ENCODE assay signal across 8 cellular contexts in the genomic region with DNA sequence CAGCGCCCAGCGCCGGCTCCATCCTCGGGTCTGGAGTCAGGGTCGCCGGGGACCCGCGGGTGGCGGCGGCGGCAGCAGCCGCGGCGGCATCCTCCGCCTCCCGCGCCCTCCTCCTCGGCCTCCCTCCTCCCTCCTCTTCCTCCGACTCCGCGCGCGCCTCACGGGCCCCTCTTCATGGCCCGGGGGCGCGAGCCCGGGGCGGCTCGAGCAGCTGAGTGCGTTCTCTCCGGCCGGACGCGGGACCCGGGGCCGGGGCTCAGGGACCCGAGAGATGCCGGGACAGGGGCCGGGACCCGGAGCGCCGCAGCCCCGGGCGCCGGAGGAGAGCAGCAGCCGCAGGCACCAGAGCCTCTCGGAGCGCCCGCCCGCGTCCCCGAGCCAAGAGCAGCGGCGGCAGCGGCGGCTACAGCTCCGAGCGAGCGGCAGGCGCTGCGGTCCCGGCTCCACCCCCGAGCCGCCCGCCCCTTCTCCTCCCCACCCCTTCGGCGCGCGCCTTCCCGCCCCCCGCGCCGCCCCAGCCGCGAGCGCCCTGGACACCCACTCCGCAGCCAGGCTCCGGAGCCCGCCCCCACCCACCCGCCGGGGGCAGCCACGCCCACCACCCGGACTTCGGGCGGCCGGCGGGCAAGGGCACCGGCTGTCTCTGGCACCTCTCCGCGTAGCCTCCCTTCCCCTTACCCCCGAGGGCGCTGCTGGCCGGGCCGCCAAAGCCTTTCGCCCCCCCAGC. TPM values are rescaled to one million over a fixed set of nuclear protein-coding genes. Genes with fewer than 3 reads are reported as not detected.
A peak's percentile ranks its signal among the peaks of the same experiment; 100 is the strongest.
DNase-seq lines count a peak whose midpoint lies in the region; ATAC-seq and TF ChIP-seq lines count a peak whose summit lies in the region.

A gene with protein sequence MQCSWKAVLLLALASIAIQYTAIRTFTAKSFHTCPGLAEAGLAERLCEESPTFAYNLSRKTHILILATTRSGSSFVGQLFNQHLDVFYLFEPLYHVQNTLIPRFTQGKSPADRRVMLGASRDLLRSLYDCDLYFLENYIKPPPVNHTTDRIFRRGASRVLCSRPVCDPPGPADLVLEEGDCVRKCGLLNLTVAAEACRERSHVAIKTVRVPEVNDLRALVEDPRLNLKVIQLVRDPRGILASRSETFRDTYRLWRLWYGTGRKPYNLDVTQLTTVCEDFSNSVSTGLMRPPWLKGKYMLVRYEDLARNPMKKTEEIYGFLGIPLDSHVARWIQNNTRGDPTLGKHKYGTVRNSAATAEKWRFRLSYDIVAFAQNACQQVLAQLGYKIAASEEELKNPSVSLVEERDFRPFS (minus strand): TSS at position 417 of the 727 bp plus-strand sequence. CDS start 14,699 bp downstream, outside the sequence.

- H3K36me3 ChIP-seq in HEK293 (ENCODE audit: control insufficient read depth in 2 of 2, insufficient read depth in 1 of 2, low read length in 2 of 2) = no peaks in the 10 kb centered on the region

- peak within 1 kb of the TSS; percentile 55 for H3K4me3 Mint-ChIP-seq in activated CD4-positive, alpha-beta memory T cell treated with anti-CD3 and anti-CD28 coated beads, Interleukin-2, amount 10 ng/mL, durations not matched to agents 7 days and 5 days
- peak within 1 kb of the TSS; percentile 81 to 86 (median 86) for H3K4me3 Mint-ChIP-seq in nephron

- H3K27me3 Mint-ChIP-seq in activated CD4-positive, alpha-beta memory T cell treated with anti-CD3 and anti-CD28 coated beads, Interleukin-2, amount 10 ng/mL, durations not matched to agents 7 days and 5 days = peaks cover 61% of the 10 kb centered on the region
- H3K27me3 Mint-ChIP-seq in nephron (ENCODE audit: low read depth) = peaks cover 71% of the 10 kb centered on the region

- POLR2A ChIA-PET in HEK293 (lab: Yijun Ruan, JAX) = no interaction called here
- POLR2A ChIA-PET in activated CD4-positive, alpha-beta memory T cell treated with anti-CD3 and anti-CD28 coated beads, Interleukin-2, amount 10 ng/mL, durations not matched to agents 7 days and 5 days (lab: Charles Lee) = no interaction called here

- no peaks in the 10 kb centered on the region for H3K9me3 ChIP-seq in HEK293 (ENCODE audit: control insufficient read depth, insufficient read depth, low read depth, low read length)

- peak; percentile 56 for DNase-seq in Ammon's horn (ENCODE audit: low spot score)
- DNase-seq in activated CD4-positive, alpha-beta memory T cell treated with anti-CD3 and anti-CD28 coated beads, Interleukin-2, amount 10 ng/mL, durations not matched to agents 7 days and 5 days = no peak
- no peak for DNase-seq in foreskin keratinocyte
- no peak for DNase-seq in H4 (ENCODE audit: low spot score)
- no peak for DNase-seq in AML-193 (lab: John Stamatoyannopoulos, UW)

- TF ChIP-seq CTCF in HEK293 (tag by site-specific recombination; IDR thresholded peaks at IDR 0.05) = no peak
- no peak for TF ChIP-seq CTCF in foreskin keratinocyte (conservative IDR thresholded peaks at IDR 0.05)
- TF ChIP-seq CTCF in nephron (IDR thresholded peaks at IDR 0.05; ENCODE audit: unreplicated experiment in 3 of 3) = no peak

- peaks cover 2% of the 10 kb centered on the region for H3K4me1 Mint-ChIP-seq in activated CD4-positive, alpha-beta memory T cell treated with anti-CD3 and anti-CD28 coated beads, Interleukin-2, amount 10 ng/mL, durations not matched to agents 7 days and 5 days
- H3K4me1 Mint-ChIP-seq in nephron = peaks cover 52% of the 10 kb centered on the region

- H3K36me3 Mint-ChIP-seq in activated CD4-positive, alpha-beta memory T cell treated with anti-CD3 and anti-CD28 coated beads, Interleukin-2, amount 10 ng/mL, durations not matched to agents 7 days and 5 days (ENCODE audit: low read depth) = no peaks in the 10 kb centered on the region
- H3K36me3 Mint-ChIP-seq in nephron (ENCODE audit: low read depth) = no peaks in the 10 kb centered on the region

- ATAC-seq in foreskin keratinocyte = peak; percentile 35
- ATAC-seq in GM19463 (IDR thresholded peaks at IDR 0.05; ENCODE audit: unreplicated experiment) = no peak

- peak within 1 kb of the TSS; percentile 40 for H3K4me3 ChIP-seq in HEK293 (ENCODE audit: low read depth, low read length)

- CTCF ChIA-PET in HEK293 (lab: Yijun Ruan, JAX) = interaction anchor here (3.0 kb wide), 1 partner anchor 11 kb away, joined by 19 read pairs; no protein-coding TSS in a partner anchor
- CTCF ChIA-PET in activated CD4-positive, alpha-beta memory T cell treated with anti-CD3 and anti-CD28 coated beads, Interleukin-2, amount 10 ng/mL, durations not matched to agents 7 days and 5 days (lab: Charles Lee) = no interaction called here

- no peaks in the 10 kb centered on the region for H3K4me1 ChIP-seq in HEK293 (ENCODE audit: control insufficient read depth, insufficient read depth, low read length)
- no peaks in the 10 kb centered on the region for H3K4me1 ChIP-seq in foreskin keratinocyte

- H3K9me3 Mint-ChIP-seq in activated CD4-positive, alpha-beta memory T cell treated with anti-CD3 and anti-CD28 coated beads, Interleukin-2, amount 10 ng/mL, durations not matched to agents 7 days and 5 days = no peaks in the 10 kb centered on the region
- H3K9me3 Mint-ChIP-seq in nephron = no peaks in the 10 kb centered on the region

- H3K27me3 ChIP-seq in foreskin keratinocyte = peaks cover 96% of the 10 kb centered on the region

- H3K27ac ChIP-seq in HEK293 (ENCODE audit: extremely low read depth, low read depth, low read length) (no peak within 1 kb of the TSS; the same call in 1 of the 2 replicates), foreskin keratinocyte (no peak within 1 kb of the TSS)

- H3K27ac Mint-ChIP-seq in activated CD4-positive, alpha-beta memory T cell treated with anti-CD3 and anti-CD28 coated beads, Interleukin-2, amount 10 ng/mL, durations not matched to agents 7 days and 5 days = no peak within 1 kb of the TSS
- H3K27ac Mint-ChIP-seq in nephron = no peak within 1 kb of the TSS

TF ChIP-seq in HEK293, 187 proteins besides CTCF, POLR2A, EP300 and RAD21:
- no peak for TF ChIP-seq ZNF366 (tag by site-specific recombination; conservative IDR thresholded peaks at IDR 0.05)
- TF ChIP-seq ZFHX2 (tag by site-specific recombination; conservative IDR thresholded peaks at IDR 0.05) = 0 out of 2 replicates have a peak, but pooled peaks have one; percentile 9
- peak; percentile 71; the same call in 1 of the 2 replicates for TF ChIP-seq GLIS2 (tag by site-specific recombination; IDR thresholded peaks at IDR 0.05)
- no peak for TF ChIP-seq ZNF211 (tag by site-specific recombination; IDR thresholded peaks at IDR 0.05; ENCODE audit: low read depth)
- TF ChIP-seq, protein P1, sequence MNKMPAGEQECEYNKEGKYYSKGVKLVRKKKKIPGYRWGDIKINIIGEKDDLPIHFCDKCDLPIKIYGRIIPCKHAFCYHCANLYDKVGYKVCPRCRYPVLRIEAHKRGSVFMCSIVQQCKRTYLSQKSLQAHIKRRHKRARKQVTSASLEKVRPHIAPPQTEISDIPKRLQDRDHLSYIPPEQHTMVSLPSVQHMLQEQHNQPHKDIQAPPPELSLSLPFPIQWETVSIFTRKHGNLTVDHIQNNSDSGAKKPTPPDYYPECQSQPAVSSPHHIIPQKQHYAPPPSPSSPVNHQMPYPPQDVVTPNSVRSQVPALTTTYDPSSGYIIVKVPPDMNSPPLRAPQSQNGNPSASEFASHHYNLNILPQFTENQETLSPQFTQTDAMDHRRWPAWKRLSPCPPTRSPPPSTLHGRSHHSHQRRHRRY (tag by site-specific recombination; IDR thresholded peaks at IDR 0.05) = no peak
- TF ChIP-seq SP3 (tag by site-specific recombination; IDR thresholded peaks at IDR 0.05) = peak; percentile 47
- peak; percentile 29 for TF ChIP-seq ZBTB26 (tag by site-specific recombination; optimal IDR thresholded peaks at IDR 0.05)
- peak; percentile 66 for TF ChIP-seq ZNF513 (tag by site-specific recombination; IDR thresholded peaks at IDR 0.05)
- no peak for TF ChIP-seq ZNF404 (tag by site-specific recombination; IDR thresholded peaks at IDR 0.05)

RNA-seq across cellular contexts. Expression of the gene that starts here (rescaled TPM):
- not detected for total RNA-seq in activated CD4-positive, alpha-beta memory T cell treated with anti-CD3 and anti-CD28 coated beads, Interleukin-2, amount 10 ng/mL, durations not matched to agents 7 days and 5 days
- total RNA-seq in foreskin keratinocyte = not detected in 2 replicates
- not detected in 2 replicates for polyA plus RNA-seq in foreskin keratinocyte
- 0.95 and 2.0 TPM in 2 replicates for total RNA-seq in H4 (2014; rRNA removed; shearing (Covaris generic))

Comparison
In these comparisons a context has a peak if more than half of its experiments do, and no peak if none do; other contexts are left out.
1. Peak in ATAC-seq in foreskin keratinocyte; RNA of the gene not detected or under 1 TPM.